In the genomic region with DNA sequence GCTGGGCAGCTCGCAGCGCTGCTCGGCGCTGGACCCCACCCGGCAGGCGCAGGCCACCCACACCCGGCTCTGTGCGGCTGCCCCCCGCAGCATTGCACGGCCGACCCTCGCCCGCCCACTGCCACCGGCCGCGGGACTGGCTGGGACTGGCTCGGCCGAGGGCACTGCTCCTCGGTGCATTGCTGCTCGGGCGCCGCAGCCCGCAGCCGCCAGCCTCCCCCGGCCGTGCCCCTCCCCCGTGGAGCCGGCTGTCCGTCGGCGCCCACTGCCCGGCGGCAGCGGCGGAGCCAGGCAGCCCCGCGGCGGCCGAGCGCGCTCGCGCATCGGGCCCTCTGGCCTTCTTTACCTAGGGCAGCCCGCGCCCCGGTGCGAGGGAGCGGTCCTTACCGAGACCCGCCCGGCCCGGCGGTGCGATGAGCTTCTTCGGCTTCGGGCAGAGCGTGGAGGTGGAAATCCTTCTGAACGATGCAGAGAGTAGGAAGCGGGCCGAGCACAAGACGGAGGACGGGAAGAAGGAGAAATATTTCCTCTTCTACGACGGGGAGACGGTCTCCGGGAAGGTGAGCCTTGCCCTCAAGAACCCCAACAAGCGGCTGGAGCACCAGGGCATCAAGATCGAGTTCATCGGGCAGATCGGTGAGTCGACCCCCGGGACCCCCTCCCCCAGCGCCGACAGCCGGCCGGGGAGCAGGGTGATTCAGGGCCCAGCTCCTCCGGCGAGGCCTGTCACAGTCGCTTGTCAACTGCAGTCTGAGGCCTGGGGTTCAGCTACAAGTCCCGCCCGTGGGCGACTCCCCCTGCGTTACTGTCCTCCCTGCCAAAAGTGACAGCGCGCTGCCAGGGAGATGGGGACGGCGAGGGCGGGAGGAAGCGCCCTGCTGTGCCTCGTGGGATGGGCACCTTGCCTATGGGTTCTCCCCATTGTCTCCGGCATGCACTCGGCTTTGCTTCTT, we compare ENCODE assay signal across 8 cellular contexts. TPM values are rescaled to one million over a fixed set of nuclear protein-coding genes. Genes with fewer than 3 reads are reported as not detected.
A peak's percentile ranks its signal among the peaks of the same experiment; 100 is the strongest.
DNase-seq lines count a peak whose midpoint lies in the region; ATAC-seq and TF ChIP-seq lines count a peak whose summit lies in the region.

No MANE protein-coding gene starts in this region.

- no peak overlapping the region for H3K27ac ChIP-seq in endodermal cell (ENCODE audit: low read depth, low read length)

- H3K9me3 ChIP-seq in endodermal cell (ENCODE audit: control insufficient read depth, low read length) (no peaks in the 10 kb centered on the region), mononuclear cell (ENCODE audit: low read depth, low read length) (no peaks in the 10 kb centered on the region)

- H3K27me3 ChIP-seq in endodermal cell (ENCODE audit: control insufficient read depth, insufficient read depth, low read length, poor library complexity, severe bottlenecking) (no peaks in the 10 kb centered on the region), mononuclear cell (ENCODE audit: insufficient read depth, low read length) (no peaks in the 10 kb centered on the region)

- peak overlapping the region; percentile 61 for H3K9ac ChIP-seq in endodermal cell (ENCODE audit: extremely low read depth, low read length, poor library complexity, severe bottlenecking)

- H3K4me3 ChIP-seq in endodermal cell (ENCODE audit: low read length) (peak overlapping the region; percentile 93), mononuclear cell (ENCODE audit: low read length) (peak overlapping the region; percentile 99)

- H3K4me1 ChIP-seq in endodermal cell (ENCODE audit: control insufficient read depth, insufficient read depth, low read length) (peaks cover 12% of the 10 kb centered on the region), mononuclear cell (ENCODE audit: insufficient read depth, low read length) (peaks cover 52% of the 10 kb centered on the region)

- peaks cover 15% of the 10 kb centered on the region for H3K4me1 Mint-ChIP-seq in endodermal cell

- TF ChIP-seq CTCF in endodermal cell (conservative IDR thresholded peaks at IDR 0.05): no peak

- no peak overlapping the region for H3K27ac Mint-ChIP-seq in endodermal cell

- peaks cover 11% of the 10 kb centered on the region for H3K36me3 ChIP-seq in endodermal cell (ENCODE audit: control insufficient read depth, insufficient read depth, low read length)

- DNase-seq in SKM-1 treated with dmso at 0.1 percent for 144 hours (lab: John Stamatoyannopoulos, UW; ENCODE audit: unreplicated experiment) (peak; percentile 23), SKM-1 (lab: John Stamatoyannopoulos, UW; ENCODE audit: unreplicated experiment) (no peak), NCI-H510A treated with DMSO at 0.1 percent for 48 hours (lab: John Stamatoyannopoulos, UW) (peak; percentile 60), endodermal cell (peak; percentile 69)
- peak; percentile 31 to 37 (median 31) for DNase-seq in activated CD8-positive, alpha-beta memory T cell treated with anti-CD3 and anti-CD28 coated beads for 48 hours (ENCODE audit: low read depth in 2 of 3, low spot score in 2 of 3)
- DNase-seq in stimulated activated CD8-positive, alpha-beta memory T cell treated with anti-CD3 and anti-CD28 coated beads, Interleukin-4, amount 100 ng/mL, for 48 hours: peak; percentile 80

- no peaks in the 10 kb centered on the region for H3K27me3 Mint-ChIP-seq in endodermal cell (ENCODE audit: insufficient read depth)

- 0 to 1% methylated on average over 17 to 93 of the region's 93 CpGs for WGBS in endodermal cell (ENCODE audit: insufficient coverage in 1 of 2, insufficient read length in 1 of 2), 2 experiments

- peaks cover 10% of the 10 kb centered on the region for H3K36me3 Mint-ChIP-seq in endodermal cell (ENCODE audit: low read depth)

- H3K4me3 Mint-ChIP-seq in endodermal cell: peak overlapping the region; percentile 72

- no peaks in the 10 kb centered on the region for H3K9me3 Mint-ChIP-seq in endodermal cell

- ATAC-seq in HG03064 (IDR thresholded peaks at IDR 0.05; ENCODE audit: low read depth, unreplicated experiment): peak; percentile 23

RNA-seq across cellular contexts. Expression of a gene that starts 0.5 kb away (rescaled TPM):
- total RNA-seq in endodermal cell (10 to 100 TPM; 32.5 to 33.6 TPM), mononuclear cell (36.5 TPM)
- polyA plus RNA-seq in endodermal cell (2013, experiment 1 of 2): 33.1 TPM
- 33.1 TPM for polyA plus RNA-seq in endodermal cell (2013, experiment 2 of 2)

RNA-seq across cellular contexts. Expression of a gene that starts 1.2 kb away (rescaled TPM):
- total RNA-seq in endodermal cell: 10 to 100 TPM; 42.6 to 45.5 TPM
- polyA plus RNA-seq in endodermal cell (2013, experiment 1 of 2): 36.3 TPM
- 34.4 TPM for polyA plus RNA-seq in endodermal cell (2013, experiment 2 of 2)
- 17.0 TPM for total RNA-seq in mononuclear cell

RNA-seq across cellular contexts. Expression of a gene that starts 28.2 kb away (rescaled TPM):
- 10 to 100 TPM; 61.3 to 81.6 TPM for total RNA-seq in endodermal cell
- polyA plus RNA-seq in endodermal cell (2013, experiment 1 of 2): 92.2 TPM
- 77.7 TPM for polyA plus RNA-seq in endodermal cell (2013, experiment 2 of 2)
- total RNA-seq in mononuclear cell: 22.5 TPM

RNA-seq across cellular contexts. Expression of a gene that starts 28.4 kb away (rescaled TPM):
- total RNA-seq in endodermal cell (10 to 100 TPM; 35.3 to 37.2 TPM), mononuclear cell (10.0 TPM)
- polyA plus RNA-seq in endodermal cell (2013, experiment 1 of 2): 28.5 TPM
- polyA plus RNA-seq in endodermal cell (2013, experiment 2 of 2): 26.4 TPM

RNA-seq across cellular contexts. Expression of a gene that starts 51.2 kb away (rescaled TPM):
- total RNA-seq in endodermal cell (1 to 10 TPM; 2.3 to 7.1 TPM), mononuclear cell (0.52 TPM)
- 0.43 TPM for polyA plus RNA-seq in endodermal cell (2013, experiment 1 of 2)
- 0.37 TPM for polyA plus RNA-seq in endodermal cell (2013, experiment 2 of 2)
